1 cellular context compared by ENCODE assay signal in the genomic region with DNA sequence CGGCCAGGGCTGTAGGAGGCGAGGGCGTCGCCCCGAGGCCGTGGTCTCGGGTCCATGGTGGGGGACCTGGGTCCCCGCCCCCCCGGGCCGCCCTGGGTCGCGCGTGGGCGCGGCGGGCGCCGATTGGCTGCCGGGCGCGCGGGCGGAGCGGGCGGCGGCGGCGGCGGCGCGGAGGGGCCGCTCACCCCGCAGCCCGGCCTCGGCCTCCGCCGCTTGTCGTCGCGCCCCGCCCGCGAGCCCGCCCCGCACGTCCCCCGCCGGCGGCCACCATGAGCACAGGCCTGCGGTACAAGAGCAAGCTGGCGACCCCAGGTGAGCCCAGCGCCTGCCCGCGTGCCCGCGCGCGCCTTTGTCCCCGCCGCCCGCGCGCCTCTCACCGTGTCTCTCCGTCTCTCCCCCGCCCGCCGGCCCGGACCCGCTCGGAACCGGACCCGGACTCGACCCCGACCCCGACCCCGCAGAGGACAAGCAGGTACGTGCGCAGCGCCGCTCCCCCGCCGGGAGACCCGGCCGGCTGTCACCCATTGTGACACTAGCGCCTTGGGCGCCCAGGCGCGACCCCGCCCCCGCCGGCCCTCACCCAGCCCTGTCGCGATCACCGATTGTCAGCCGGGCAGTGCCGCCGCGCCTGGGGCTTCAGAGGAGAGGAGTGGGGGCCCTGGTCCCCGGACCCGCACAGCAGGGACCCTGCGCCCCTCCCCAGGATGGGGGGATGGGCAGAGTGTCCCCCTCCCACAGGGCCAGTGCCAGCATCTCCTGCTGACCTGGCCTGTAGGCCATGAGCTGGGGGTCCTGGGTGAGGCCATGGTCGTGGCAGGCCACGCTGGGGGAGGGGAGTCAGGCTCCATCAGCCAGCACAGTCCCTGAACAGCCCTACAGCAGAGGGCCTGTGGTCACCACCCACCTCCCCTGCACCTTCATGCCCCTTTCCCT.
A peak's percentile ranks its signal among the peaks of the same experiment; 100 is the strongest.
TF ChIP-seq lines count a peak whose summit lies in the region.

SEPTIN5 (plus strand) TSS at position 184 of the 933 bp plus-strand sequence; CDS start at position 270, 86 bp downstream.

TF ChIP-seq in K562, 482 proteins besides CTCF, POLR2A, EP300 and RAD21 (continued from another document and continues in another):
- TF ChIP-seq ZNF511 (CRISPR knock-in tag; IDR thresholded peaks at IDR 0.05) (no peak), NELFE (IDR thresholded peaks at IDR 0.05; ENCODE audit: insufficient read depth, insufficient read length) (no peak), SRF (CRISPR knock-in tag; IDR thresholded peaks at IDR 0.05) (no peak), ZNF224 (CRISPR knock-in tag; IDR thresholded peaks at IDR 0.05) (no peak), TCF7 (IDR thresholded peaks at IDR 0.05; ENCODE audit: borderline replicate concordance) (no peak), HDAC1 (IDR thresholded peaks at IDR 0.05) (peak in 1 of 2 experiments; percentile 74; a peak in 1 of 4 replicates), HMBOX1 (IDR thresholded peaks at IDR 0.05) (no peak), ZNF699 (CRISPR knock-in tag; IDR thresholded peaks at IDR 0.05; ENCODE audit: insufficient replicate concordance) (no peak), SETDB1 (IDR thresholded peaks at IDR 0.05; ENCODE audit: low read length) (no peak), NFYB (IDR thresholded peaks at IDR 0.05; ENCODE audit: extremely low read depth, insufficient read length) (no peak), TSHZ1 (CRISPR knock-in tag; IDR thresholded peaks at IDR 0.05) (no peak), GABPB1 (CRISPR knock-in tag; IDR thresholded peaks at IDR 0.05) (no peak), NFXL1 (CRISPR knock-in tag; IDR thresholded peaks at IDR 0.05) (no peak), PPARD (CRISPR knock-in tag; IDR thresholded peaks at IDR 0.05) (no peak), ATF7 (IDR thresholded peaks at IDR 0.05) (no peak), ZKSCAN1 (IDR thresholded peaks at IDR 0.05; ENCODE audit: low read depth, low read length) (peak; percentile 7; the same call in 1 of the 2 replicates), SMARCC2 (IDR thresholded peaks at IDR 0.05; ENCODE audit: low read depth) (no peak), FOXJ2 (tag; IDR thresholded peaks at IDR 0.05) (no peak), CEBPB (tag; IDR thresholded peaks at IDR 0.05) (no peak), ZNF316 (IDR thresholded peaks at IDR 0.05) (peak; percentile 7; the same call in 1 of the 2 replicates), EP400 (IDR thresholded peaks at IDR 0.05) (no peak), NEUROD1 (IDR thresholded peaks at IDR 0.05; ENCODE audit: borderline replicate concordance, low read depth, low read length, partially characterized antibody) (no peak), FOXP1 (CRISPR knock-in tag; IDR thresholded peaks at IDR 0.05) (no peak), MEIS2 (IDR thresholded peaks at IDR 0.05; ENCODE audit: partially characterized antibody) (no peak), HMGN3 (IDR thresholded peaks at IDR 0.05; ENCODE audit: borderline replicate concordance, extremely low read depth, insufficient read length, low read depth, low read length) (no peak), ZNF780A (CRISPR knock-in tag; IDR thresholded peaks at IDR 0.05) (no peak), HDAC6 (IDR thresholded peaks at IDR 0.05; ENCODE audit: low read depth, low read length) (0 out of 2 replicates have a peak, but pooled peaks have one; percentile 23), BDP1 (IDR thresholded peaks at IDR 0.05; ENCODE audit: insufficient read depth, insufficient read length) (no peak), MAZ (CRISPR knock-in tag; conservative IDR thresholded peaks at IDR 0.05 in 1 of 2, IDR thresholded peaks at IDR 0.05 in 1 of 2) (no peak), RFX7 (CRISPR knock-in tag; IDR thresholded peaks at IDR 0.05) (no peak), MNT (conservative IDR thresholded peaks at IDR 0.05) (no peak), KDM5B (IDR thresholded peaks at IDR 0.05; ENCODE audit: insufficient replicate concordance, low read depth, low read length) (peak; percentile 79), SMC3 (conservative IDR thresholded peaks at IDR 0.05; ENCODE audit: insufficient read depth, low read depth, low read length) (no peak), EGR1 (conservative IDR thresholded peaks at IDR 0.05) (peak; percentile 92), ZNF274 (IDR thresholded peaks at IDR 0.05; ENCODE audit: borderline replicate concordance, low read depth, low read length) (no peak), TRIM24 (IDR thresholded peaks at IDR 0.05) (0 out of 4 replicates have a peak, but pooled peaks of 1 of the 2 experiments have one; percentile 5), ARNT (IDR thresholded peaks at IDR 0.05) (no peak), XRCC4 (IDR thresholded peaks at IDR 0.05; ENCODE audit: extremely low read depth, insufficient read depth, insufficient read length) (no peak), ZNF77 (CRISPR knock-in tag; IDR thresholded peaks at IDR 0.05) (no peak)
- TF ChIP-seq, protein P1, sequence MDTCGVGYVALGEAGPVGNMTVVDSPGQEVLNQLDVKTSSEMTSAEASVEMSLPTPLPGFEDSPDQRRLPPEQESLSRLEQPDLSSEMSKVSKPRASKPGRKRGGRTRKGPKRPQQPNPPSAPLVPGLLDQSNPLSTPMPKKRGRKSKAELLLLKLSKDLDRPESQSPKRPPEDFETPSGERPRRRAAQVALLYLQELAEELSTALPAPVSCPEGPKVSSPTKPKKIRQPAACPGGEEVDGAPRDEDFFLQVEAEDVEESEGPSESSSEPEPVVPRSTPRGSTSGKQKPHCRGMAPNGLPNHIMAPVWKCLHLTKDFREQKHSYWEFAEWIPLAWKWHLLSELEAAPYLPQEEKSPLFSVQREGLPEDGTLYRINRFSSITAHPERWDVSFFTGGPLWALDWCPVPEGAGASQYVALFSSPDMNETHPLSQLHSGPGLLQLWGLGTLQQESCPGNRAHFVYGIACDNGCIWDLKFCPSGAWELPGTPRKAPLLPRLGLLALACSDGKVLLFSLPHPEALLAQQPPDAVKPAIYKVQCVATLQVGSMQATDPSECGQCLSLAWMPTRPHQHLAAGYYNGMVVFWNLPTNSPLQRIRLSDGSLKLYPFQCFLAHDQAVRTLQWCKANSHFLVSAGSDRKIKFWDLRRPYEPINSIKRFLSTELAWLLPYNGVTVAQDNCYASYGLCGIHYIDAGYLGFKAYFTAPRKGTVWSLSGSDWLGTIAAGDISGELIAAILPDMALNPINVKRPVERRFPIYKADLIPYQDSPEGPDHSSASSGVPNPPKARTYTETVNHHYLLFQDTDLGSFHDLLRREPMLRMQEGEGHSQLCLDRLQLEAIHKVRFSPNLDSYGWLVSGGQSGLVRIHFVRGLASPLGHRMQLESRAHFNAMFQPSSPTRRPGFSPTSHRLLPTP (IDR thresholded peaks at IDR 0.05; ENCODE audit: borderline replicate concordance, extremely low read depth, insufficient read length) = no peak
- TF ChIP-seq, protein P2, sequence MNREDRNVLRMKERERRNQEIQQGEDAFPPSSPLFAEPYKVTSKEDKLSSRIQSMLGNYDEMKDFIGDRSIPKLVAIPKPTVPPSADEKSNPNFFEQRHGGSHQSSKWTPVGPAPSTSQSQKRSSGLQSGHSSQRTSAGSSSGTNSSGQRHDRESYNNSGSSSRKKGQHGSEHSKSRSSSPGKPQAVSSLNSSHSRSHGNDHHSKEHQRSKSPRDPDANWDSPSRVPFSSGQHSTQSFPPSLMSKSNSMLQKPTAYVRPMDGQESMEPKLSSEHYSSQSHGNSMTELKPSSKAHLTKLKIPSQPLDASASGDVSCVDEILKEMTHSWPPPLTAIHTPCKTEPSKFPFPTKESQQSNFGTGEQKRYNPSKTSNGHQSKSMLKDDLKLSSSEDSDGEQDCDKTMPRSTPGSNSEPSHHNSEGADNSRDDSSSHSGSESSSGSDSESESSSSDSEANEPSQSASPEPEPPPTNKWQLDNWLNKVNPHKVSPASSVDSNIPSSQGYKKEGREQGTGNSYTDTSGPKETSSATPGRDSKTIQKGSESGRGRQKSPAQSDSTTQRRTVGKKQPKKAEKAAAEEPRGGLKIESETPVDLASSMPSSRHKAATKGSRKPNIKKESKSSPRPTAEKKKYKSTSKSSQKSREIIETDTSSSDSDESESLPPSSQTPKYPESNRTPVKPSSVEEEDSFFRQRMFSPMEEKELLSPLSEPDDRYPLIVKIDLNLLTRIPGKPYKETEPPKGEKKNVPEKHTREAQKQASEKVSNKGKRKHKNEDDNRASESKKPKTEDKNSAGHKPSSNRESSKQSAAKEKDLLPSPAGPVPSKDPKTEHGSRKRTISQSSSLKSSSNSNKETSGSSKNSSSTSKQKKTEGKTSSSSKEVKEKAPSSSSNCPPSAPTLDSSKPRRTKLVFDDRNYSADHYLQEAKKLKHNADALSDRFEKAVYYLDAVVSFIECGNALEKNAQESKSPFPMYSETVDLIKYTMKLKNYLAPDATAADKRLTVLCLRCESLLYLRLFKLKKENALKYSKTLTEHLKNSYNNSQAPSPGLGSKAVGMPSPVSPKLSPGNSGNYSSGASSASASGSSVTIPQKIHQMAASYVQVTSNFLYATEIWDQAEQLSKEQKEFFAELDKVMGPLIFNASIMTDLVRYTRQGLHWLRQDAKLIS (CRISPR knock-in tag; IDR thresholded peaks at IDR 0.05) = no peak
- TF ChIP-seq, protein P3, sequence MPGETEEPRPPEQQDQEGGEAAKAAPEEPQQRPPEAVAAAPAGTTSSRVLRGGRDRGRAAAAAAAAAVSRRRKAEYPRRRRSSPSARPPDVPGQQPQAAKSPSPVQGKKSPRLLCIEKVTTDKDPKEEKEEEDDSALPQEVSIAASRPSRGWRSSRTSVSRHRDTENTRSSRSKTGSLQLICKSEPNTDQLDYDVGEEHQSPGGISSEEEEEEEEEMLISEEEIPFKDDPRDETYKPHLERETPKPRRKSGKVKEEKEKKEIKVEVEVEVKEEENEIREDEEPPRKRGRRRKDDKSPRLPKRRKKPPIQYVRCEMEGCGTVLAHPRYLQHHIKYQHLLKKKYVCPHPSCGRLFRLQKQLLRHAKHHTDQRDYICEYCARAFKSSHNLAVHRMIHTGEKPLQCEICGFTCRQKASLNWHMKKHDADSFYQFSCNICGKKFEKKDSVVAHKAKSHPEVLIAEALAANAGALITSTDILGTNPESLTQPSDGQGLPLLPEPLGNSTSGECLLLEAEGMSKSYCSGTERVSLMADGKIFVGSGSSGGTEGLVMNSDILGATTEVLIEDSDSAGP (CRISPR knock-in tag; IDR thresholded peaks at IDR 0.05) = no peak
- TF ChIP-seq, protein P4, sequence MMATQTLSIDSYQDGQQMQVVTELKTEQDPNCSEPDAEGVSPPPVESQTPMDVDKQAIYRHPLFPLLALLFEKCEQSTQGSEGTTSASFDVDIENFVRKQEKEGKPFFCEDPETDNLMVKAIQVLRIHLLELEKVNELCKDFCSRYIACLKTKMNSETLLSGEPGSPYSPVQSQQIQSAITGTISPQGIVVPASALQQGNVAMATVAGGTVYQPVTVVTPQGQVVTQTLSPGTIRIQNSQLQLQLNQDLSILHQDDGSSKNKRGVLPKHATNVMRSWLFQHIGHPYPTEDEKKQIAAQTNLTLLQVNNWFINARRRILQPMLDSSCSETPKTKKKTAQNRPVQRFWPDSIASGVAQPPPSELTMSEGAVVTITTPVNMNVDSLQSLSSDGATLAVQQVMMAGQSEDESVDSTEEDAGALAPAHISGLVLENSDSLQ (IDR thresholded peaks at IDR 0.05) = no peak
- TF ChIP-seq, protein P5, sequence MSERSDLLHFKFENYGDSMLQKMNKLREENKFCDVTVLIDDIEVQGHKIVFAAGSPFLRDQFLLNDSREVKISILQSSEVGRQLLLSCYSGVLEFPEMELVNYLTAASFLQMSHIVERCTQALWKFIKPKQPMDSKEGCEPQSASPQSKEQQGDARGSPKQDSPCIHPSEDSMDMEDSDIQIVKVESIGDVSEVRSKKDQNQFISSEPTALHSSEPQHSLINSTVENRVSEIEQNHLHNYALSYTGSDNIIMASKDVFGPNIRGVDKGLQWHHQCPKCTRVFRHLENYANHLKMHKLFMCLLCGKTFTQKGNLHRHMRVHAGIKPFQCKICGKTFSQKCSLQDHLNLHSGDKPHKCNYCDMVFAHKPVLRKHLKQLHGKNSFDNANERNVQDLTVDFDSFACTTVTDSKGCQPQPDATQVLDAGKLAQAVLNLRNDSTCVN (CRISPR knock-in tag; IDR thresholded peaks at IDR 0.05) = no peak
